In genomic region chr9:111904889-111905288, GRCh38 we compare ENCODE assay signal across 21 cellular contexts. TPM values are rescaled to one million over a fixed set of nuclear protein-coding genes. Genes with fewer than 3 reads are reported as not detected.
DNase-seq lines count a peak whose midpoint lies in the region; ATAC-seq, FAIRE-seq and TF ChIP-seq lines count a peak whose summit lies in the region.
"Had no signal": no experiment of that assay in that cellular context is flagged by ENCODE, and none has a peak within 500 bp of the region (broad histone marks: within the 10 kb centered on the region; RNA-seq: fewer than 3 reads in every experiment).

No MANE protein-coding gene starts in this region.

- no peaks in the 10 kb centered on the region for H3K27me3 ChIP-seq in skeletal muscle satellite cell (ENCODE audit: control insufficient read depth, insufficient read depth, low read length)
- H3K27me3 ChIP-seq: thyroid gland had no signal

- POLR2A ChIA-PET in T-cell (lab: Charles Lee): no interaction called here

- TF ChIP-seq POLR2A in H54 (IDR thresholded peaks at IDR 0.05; ENCODE audit: low read depth, low read length): no peak

- no peak overlapping the region for H3K9ac ChIP-seq in skeletal muscle satellite cell (ENCODE audit: low read depth, low read length)
- H3K9ac ChIP-seq: SK-N-SH had no signal

- ATAC-seq in T-cell (replicated peaks in 1 of 4) (no peak), GM18520 (IDR thresholded peaks at IDR 0.05; ENCODE audit: unreplicated experiment) (no peak)

- peak; percentile 6 for FAIRE-seq in H54 (lab: Jason Lieb, UNC)

- H3K36me3 ChIP-seq in skeletal muscle satellite cell (ENCODE audit: insufficient read depth, low read length): peaks cover 35% of the 10 kb centered on the region
- H3K36me3 ChIP-seq: thyroid gland, WERI-Rb-1 had no signal

- peaks cover 61 to 63% (median 62%) of the 10 kb centered on the region in 3 donors for H3K4me1 Mint-ChIP-seq in T-cell

- H3K4me3 ChIP-seq in skeletal muscle satellite cell (ENCODE audit: low read length): no peak overlapping the region
- H3K4me3 ChIP-seq: thyroid gland had no signal

- H3K27me3 Mint-ChIP-seq in T-cell: no peaks in the 10 kb centered on the region
- H3K27me3 Mint-ChIP-seq: activated CD4-positive, alpha-beta memory T cell treated with anti-CD3 and anti-CD28 coated beads, Interleukin-2, amount 10 ng/mL, durations not matched to agents 7 days and 5 days; stimulated activated naive CD8-positive, alpha-beta T cell treated with anti-CD3 and anti-CD28 coated beads, Interleukin-15, Interleukin-2, amounts not matched to agents 100 ng/mL and 50 ng/mL, for 24 hours had no signal

- peak overlapping the region; percentile 26 for H3K4me2 ChIP-seq in skeletal muscle satellite cell (ENCODE audit: low read length)
- H3K4me2 ChIP-seq: SK-N-SH had no signal

- H3K36me3 Mint-ChIP-seq in T-cell: peaks cover 14% of the 10 kb centered on the region

- no peaks in the 10 kb centered on the region for H3K9me3 Mint-ChIP-seq in T-cell
- H3K9me3 Mint-ChIP-seq: activated CD4-positive, alpha-beta memory T cell treated with anti-CD3 and anti-CD28 coated beads, Interleukin-2, amount 10 ng/mL, durations not matched to agents 7 days and 5 days; stimulated activated naive CD8-positive, alpha-beta T cell treated with anti-CD3 and anti-CD28 coated beads, Interleukin-15, Interleukin-2, amounts not matched to agents 100 ng/mL and 50 ng/mL, for 24 hours; T-helper 2 cell treated with Interferon-gamma antibody and Interleukin-4, amounts not matched to agents 5 μg/mL and 100 μg/mL, for 36 hours had no signal

- peak overlapping the region; percentile 17 to 26 for H3K27ac Mint-ChIP-seq in T-cell
- H3K27ac Mint-ChIP-seq: activated CD4-positive, alpha-beta memory T cell treated with anti-CD3 and anti-CD28 coated beads, Interleukin-2, amount 10 ng/mL, durations not matched to agents 7 days and 5 days; T-helper 2 cell treated with Interferon-gamma antibody and Interleukin-4, amounts not matched to agents 5 μg/mL and 100 μg/mL, for 36 hours had no signal

- no peaks in the 10 kb centered on the region for H3K9me3 ChIP-seq in skeletal muscle satellite cell (replicated peaks; ENCODE audit: low read length)
- H3K9me3 ChIP-seq: SK-N-SH, thyroid gland had no signal

- CTCF ChIA-PET in T-cell (lab: Charles Lee): no interaction called here

- peaks cover 88% of the 10 kb centered on the region for H3K4me1 ChIP-seq in skeletal muscle satellite cell (ENCODE audit: control insufficient read depth, insufficient read depth, low read length)

- H3K4me3 Mint-ChIP-seq in T-cell: no peak overlapping the region
- H3K4me3 Mint-ChIP-seq: activated CD4-positive, alpha-beta memory T cell treated with anti-CD3 and anti-CD28 coated beads, Interleukin-2, amount 10 ng/mL, durations not matched to agents 7 days and 5 days; stimulated activated naive CD8-positive, alpha-beta T cell treated with anti-CD3 and anti-CD28 coated beads, Interleukin-15, Interleukin-2, amounts not matched to agents 100 ng/mL and 50 ng/mL, for 24 hours; T-helper 2 cell treated with Interferon-gamma antibody and Interleukin-4, amounts not matched to agents 5 μg/mL and 100 μg/mL, for 36 hours had no signal

- no peak for DNase-seq in H54 (ENCODE audit: insufficient read length, low spot score)
- DNase-seq in T-cell: no peak
- DNase-seq in kidney tubule cell (ENCODE audit: low spot score): peak; percentile 13
- DNase-seq in iPS-NIHi7 (ENCODE audit: extremely low spot score): no peak
- DNase-seq in activated CD4-positive, alpha-beta T cell treated with anti-CD3 and anti-CD28 coated beads, Interleukin-2, amount 50 U/mL, for 1 hour: no peak
- DNase-seq: activated CD4-positive, alpha-beta memory T cell treated with anti-CD3 and anti-CD28 coated beads, Interleukin-2, amount 10 ng/mL, durations not matched to agents 7 days and 5 days; activated naive CD4-positive, alpha-beta T cell; caudate nucleus; DND-41; foreskin fibroblast; NCI-H1436 treated with DMSO at 0.1 percent for 48 hours; NCI-H524 treated with DMSO at 0.1 percent for 48 hours; RPMI8226; SK-N-SH; stimulated activated CD4-positive, alpha-beta T cell treated with anti-CD3 and anti-CD28 coated beads, Interleukin-4, amount 100 ng/mL, for 24 hours; thyroid gland; WERI-Rb-1 had no signal

RNA-seq across cellular contexts. Expression of gene UGCG, which starts 8.3 kb away (rescaled TPM):
- total RNA-seq in T-cell: 10 to 100 TPM; 20.1 to 41.6 (median 24.1) TPM
- total RNA-seq in skeletal muscle satellite cell (2012; rRNA removed): 74.3 and 79.1 TPM in 2 replicates
